Comparison of ENCODE assay signal across 8 cellular contexts in the genomic region with DNA sequence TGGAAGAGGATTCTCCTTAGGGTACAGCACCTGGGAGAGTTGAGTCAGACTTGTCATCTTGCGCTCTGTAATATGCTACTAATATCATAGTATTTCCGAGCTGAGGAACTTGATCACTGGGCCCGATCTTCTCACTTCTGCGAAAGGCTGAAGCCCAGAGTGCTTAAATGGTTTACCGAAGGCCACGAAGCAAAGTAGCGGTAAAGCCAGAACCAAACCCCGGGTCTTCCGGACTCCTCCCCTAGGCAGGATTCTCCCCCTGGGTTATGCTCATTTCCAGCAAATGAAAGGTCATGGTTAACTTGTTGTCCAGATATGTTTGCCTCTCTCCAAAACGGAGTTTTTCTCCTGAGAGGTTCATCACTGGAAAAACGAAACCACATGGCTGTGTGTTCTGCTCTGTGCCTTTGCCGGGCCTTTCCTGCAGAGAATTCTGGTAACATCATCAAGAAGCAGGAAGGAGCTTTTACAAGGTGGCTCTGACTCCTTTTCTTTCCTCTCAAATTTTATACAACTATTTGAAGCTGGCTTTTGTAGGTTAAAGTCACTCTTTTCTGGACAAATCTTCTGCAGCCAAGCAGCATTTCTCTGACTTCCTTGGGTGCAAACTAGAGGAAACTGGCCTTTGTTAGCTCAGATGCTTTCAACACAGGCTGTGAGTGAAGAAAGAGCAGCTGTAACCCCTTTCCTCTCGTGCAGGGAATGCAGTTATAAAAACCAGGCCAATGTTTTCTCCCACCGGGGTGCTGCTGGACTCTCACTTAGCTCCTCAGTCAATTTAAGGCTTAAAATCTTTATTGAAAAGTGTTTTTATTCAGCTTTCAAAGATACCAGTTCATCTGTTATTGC. TPM values are rescaled to one million over a fixed set of nuclear protein-coding genes. Genes with fewer than 3 reads are reported as not detected.
DNase-seq lines count a peak whose midpoint lies in the region; ATAC-seq and TF ChIP-seq lines count a peak whose summit lies in the region.

No MANE protein-coding gene starts in this region.

- no peaks in the 10 kb centered on the region for H3K27me3 ChIP-seq in mammary epithelial cell (ENCODE audit: insufficient read depth, low read length)
- H3K27me3 ChIP-seq in vagina: no peaks in the 10 kb centered on the region

- no peak overlapping the region for H2AFZ ChIP-seq in mammary epithelial cell (ENCODE audit: low read depth, low read length)

- H3K4me1 ChIP-seq in mammary epithelial cell (ENCODE audit: insufficient read depth, low read length) (peaks cover 8% of the 10 kb centered on the region), vagina (peaks cover 13% of the 10 kb centered on the region)

- H3K27ac ChIP-seq in mammary epithelial cell (ENCODE audit: insufficient read depth, low read depth, low read length) (no peak overlapping the region), vagina (peak overlapping the region; percentile 76)

- no peaks in the 10 kb centered on the region for H3K27me3 Mint-ChIP-seq in activated naive CD4-positive, alpha-beta T cell treated with anti-CD3 and anti-CD28 coated beads for 36 hours (ENCODE audit: low read depth)
- no peaks in the 10 kb centered on the region for H3K27me3 Mint-ChIP-seq in mesothelial cell of epicardium (ENCODE audit: low read depth)

- H3K9ac ChIP-seq in mammary epithelial cell (ENCODE audit: insufficient read depth, low read length): no peak overlapping the region

- peaks cover 83% of the 10 kb centered on the region for H3K79me2 ChIP-seq in mammary epithelial cell (ENCODE audit: insufficient read depth, low read length)

- H3K4me3 Mint-ChIP-seq in activated naive CD4-positive, alpha-beta T cell treated with anti-CD3 and anti-CD28 coated beads for 36 hours: peak overlapping the region; percentile 47
- no peak overlapping the region for H3K4me3 Mint-ChIP-seq in mesothelial cell of epicardium

- H4K20me1 ChIP-seq in mammary epithelial cell (ENCODE audit: insufficient read depth, low read length): no peaks in the 10 kb centered on the region

- TF ChIP-seq POLR2A in vagina (IDR thresholded peaks at IDR 0.05) (no peak), erythroblast (IDR thresholded peaks at IDR 0.05; ENCODE audit: low read length) (no peak)

- no peak for TF ChIP-seq CTCF in mammary epithelial cell (conservative IDR thresholded peaks at IDR 0.05 in 1 of 2, IDR thresholded peaks at IDR 0.05 in 1 of 2; ENCODE audit: extremely low read depth in 1 of 2, insufficient read depth in 1 of 2, low read depth in 1 of 2, low read length in 2 of 2)
- TF ChIP-seq CTCF in mesothelial cell of epicardium (IDR thresholded peaks at IDR 0.05; ENCODE audit: unreplicated experiment): no peak
- no peak for TF ChIP-seq CTCF in vagina (IDR thresholded peaks at IDR 0.05)

- in situ Hi-C loops in mammary epithelial cell (cut with MboI; ENCODE audit: low sequenced_read_pairs in 2 of 2): no loop called here

- DNase-seq in activated naive CD4-positive, alpha-beta T cell treated with anti-CD3 and anti-CD28 coated beads for 36 hours: peak; percentile 32
- no peak for DNase-seq in activated naive CD4-positive, alpha-beta T cell treated with Interleukin-2 at 50 U/mL for 16 hours
- no peak for DNase-seq in mammary epithelial cell
- no peak for DNase-seq in mesothelial cell of epicardium (ENCODE audit: low spot score in 2 of 2, unreplicated experiment in 2 of 2)
- no peak for DNase-seq in vagina (ENCODE audit: extremely low spot score in 2 of 2)
- DNase-seq in erythroblast (lab: John Stamatoyannopoulos, UW): no peak
- no peak for DNase-seq in stimulated activated CD8-positive, alpha-beta memory T cell treated with anti-CD3 and anti-CD28 coated beads, Interleukin-4, amount 100 ng/mL, for 48 hours

- BruUV-seq in mammary epithelial cell (replicated peaks; lab: Mats Ljungman, UMichigan): no TSS peak

- H3K4me3 ChIP-seq in mammary epithelial cell (replicated peaks in 1 of 3; ENCODE audit: insufficient read depth in 1 of 3, low read depth in 2 of 3, low read length in 3 of 3) (no peak overlapping the region), vagina (peak overlapping the region; percentile 2 to 3)

- H3K9me3 ChIP-seq in mammary epithelial cell (replicated peaks; ENCODE audit: insufficient read depth, low read length) (no peaks in the 10 kb centered on the region), vagina (no peaks in the 10 kb centered on the region)

- peak overlapping the region; percentile 82 for H3K27ac Mint-ChIP-seq in activated naive CD4-positive, alpha-beta T cell treated with anti-CD3 and anti-CD28 coated beads for 36 hours
- H3K27ac Mint-ChIP-seq in mesothelial cell of epicardium: peak overlapping the region; percentile 45

- intact Hi-C loops in activated naive CD4-positive, alpha-beta T cell treated with anti-CD3 and anti-CD28 coated beads for 36 hours (cut with micrococcal nuclease): no loop called here
- intact Hi-C loops in mammary epithelial cell (cut with micrococcal nuclease): no loop called here
- intact Hi-C loops in vagina (cut with DNase I): no loop called here

- no peak for ATAC-seq in HG03469 (IDR thresholded peaks at IDR 0.05; ENCODE audit: unreplicated experiment)

- 64% methylated on average over 14 of the region's 14 CpGs for WGBS in mammary epithelial cell (ENCODE audit: low coverage, missing lambda C conversion rate)

- dilution Hi-C loops in mammary epithelial cell (cut with HindIII; ENCODE audit: low sequenced_read_pairs): no loop called here

- no peaks in the 10 kb centered on the region for H3K9me3 Mint-ChIP-seq in activated naive CD4-positive, alpha-beta T cell treated with anti-CD3 and anti-CD28 coated beads for 36 hours
- no peaks in the 10 kb centered on the region for H3K9me3 Mint-ChIP-seq in mesothelial cell of epicardium

- CTCF ChIA-PET in activated naive CD4-positive, alpha-beta T cell treated with anti-CD3 and anti-CD28 coated beads for 36 hours (lab: Charles Lee): interaction anchor here (0.7 to 1.5 kb wide), 11 partner anchors 11 to 162 kb away, joined by 3 to 4 read pairs (median 3); no protein-coding TSS in a partner anchor
- CTCF ChIA-PET in mammary epithelial cell (lab: Charles Lee; ENCODE audit: low non-redundant PET): interaction anchor here (0.6 kb wide), 1 partner anchor 19 kb away, joined by 3 read pairs; no protein-coding TSS in a partner anchor

- peaks cover 72% of the 10 kb centered on the region for H3K4me1 Mint-ChIP-seq in activated naive CD4-positive, alpha-beta T cell treated with anti-CD3 and anti-CD28 coated beads for 36 hours (ENCODE audit: low read depth)
- peaks cover 13% of the 10 kb centered on the region for H3K4me1 Mint-ChIP-seq in mesothelial cell of epicardium

- H3K36me3 ChIP-seq in mammary epithelial cell (ENCODE audit: insufficient read depth, low read length) (no peaks in the 10 kb centered on the region), vagina (no peaks in the 10 kb centered on the region)

- H3K36me3 Mint-ChIP-seq in activated naive CD4-positive, alpha-beta T cell treated with anti-CD3 and anti-CD28 coated beads for 36 hours (ENCODE audit: low read depth): peaks cover 2% of the 10 kb centered on the region
- no peaks in the 10 kb centered on the region for H3K36me3 Mint-ChIP-seq in mesothelial cell of epicardium

- peak overlapping the region; percentile 33 for H3K4me2 ChIP-seq in mammary epithelial cell (ENCODE audit: insufficient read depth, low read depth, low read length)

RNA-seq across cellular contexts. Expression of gene UBASH3B, which starts 35.5 kb away (rescaled TPM):
- total RNA-seq in activated naive CD4-positive, alpha-beta T cell treated with anti-CD3 and anti-CD28 coated beads for 36 hours: 10 to 100 TPM; 17.9 to 21.1 TPM
- total RNA-seq in mammary epithelial cell (10 to 100 TPM; 50.7 to 70.3 TPM), mesothelial cell of epicardium (6.6 to 7.1 TPM (median 6.8 TPM) in 3 replicates), vagina (2.2 TPM)
- 56.0 TPM for polyA plus RNA-seq in mammary epithelial cell
- 39.2 TPM for polyA minus RNA-seq in mammary epithelial cell

Comparison
In these comparisons a context has a peak if more than half of its experiments do, and no peak if none do; other contexts are left out.
1. H3K4me3 ChIP-seq: peak in vagina (2 of 2); none in mammary epithelial cell (0 of 3).